ENCODE assay signal across 29 cellular contexts in genomic region chr5:126398791-126399190, GRCh38.
"Had no signal": no experiment of that assay in that cellular context is flagged by ENCODE, and none has a peak within 500 bp of the region (broad histone marks: within the 10 kb centered on the region; RNA-seq: fewer than 3 reads in every experiment).

No MANE protein-coding gene starts in this region.

- ATAC-seq: heart right ventricle; left cardiac atrium; left lung; naive thymus-derived CD4-positive, alpha-beta T cell; psoas muscle; right cardiac atrium; stimulated activated memory B cell treated with anti-CD40 and anti-IgM and Interleukin-4, amounts not matched to agents 10 μg/mL and 1 μg/mL and 100 μg/mL, for 72 hours; stimulated activated naive CD8-positive, alpha-beta T cell treated with anti-CD3 and anti-CD28 coated beads, Interleukin-15, Interleukin-2, amounts not matched to agents 100 U/mL and 50 U/mL, for 24 hours had no signal

- H3K36me3 Mint-ChIP-seq: neural progenitor cell, type B pancreatic cell had no signal

- H3K9me3 ChIP-seq: ovary, testis had no signal

- H3K4me1 Mint-ChIP-seq: naive thymus-derived CD4-positive, alpha-beta T cell; stimulated activated memory B cell treated with anti-CD40 and anti-IgM and Interleukin-4, amounts not matched to agents 10 μg/mL and 1 μg/mL and 100 μg/mL, for 72 hours had no signal

- H3K27me3 Mint-ChIP-seq: type B pancreatic cell had no signal

- H2AFZ ChIP-seq: neural progenitor cell had no signal

- DNase-seq: dermis blood vessel endothelial cell; effector memory CD4-positive, alpha-beta T cell; foreskin melanocyte; glutamatergic neuron; heart right ventricle; hippocampal formation; left cardiac atrium; left lung; mesendoderm; midbrain; naive thymus-derived CD4-positive, alpha-beta T cell; ovary; posterior cingulate gyrus; psoas muscle; right cardiac atrium; sigmoid colon; spleen; stimulated activated CD4-positive, alpha-beta T cell treated with anti-CD3 and anti-CD28 coated beads, Interleukin-4, amount 100 ng/mL, for 4 hours; stimulated activated naive CD8-positive, alpha-beta T cell treated with anti-CD3 and anti-CD28 coated beads, Interleukin-15, Interleukin-2, amounts not matched to agents 100 U/mL and 50 U/mL, for 24 hours; substantia nigra; testis; tibial artery had no signal

- H3K4me1 ChIP-seq: left lung, psoas muscle, spleen, testis had no signal

- H3K4me3 Mint-ChIP-seq: naive thymus-derived CD4-positive, alpha-beta T cell; nephron; neural progenitor cell; stimulated activated memory B cell treated with anti-CD40 and anti-IgM and Interleukin-4, amounts not matched to agents 10 μg/mL and 1 μg/mL and 100 μg/mL, for 72 hours; type B pancreatic cell had no signal

- H3K36me3 ChIP-seq: esophagus muscularis mucosa, heart right ventricle, left lung, ovary, sigmoid colon, spleen, tibial artery had no signal

- H3K4me3 ChIP-seq: coronary artery, esophagus muscularis mucosa, heart right ventricle, left lung, neural progenitor cell, ovary, psoas muscle, sigmoid colon, skin epidermis, spleen, testis, tibial artery had no signal

- H3K27ac ChIP-seq: coronary artery, esophagus muscularis mucosa, heart right ventricle, left lung, neural progenitor cell, ovary, psoas muscle, sigmoid colon, skin epidermis, spleen, testis, tibial artery had no signal

- H3K27me3 ChIP-seq: esophagus muscularis mucosa, heart right ventricle, left lung, neural progenitor cell, ovary, sigmoid colon, spleen, testis, tibial artery had no signal

- H3K4me2 ChIP-seq: neural progenitor cell had no signal

- H3K9ac ChIP-seq: neural progenitor cell had no signal

- H3K27ac Mint-ChIP-seq: nephron; neural progenitor cell; stimulated activated memory B cell treated with anti-CD40 and anti-IgM and Interleukin-4, amounts not matched to agents 10 μg/mL and 1 μg/mL and 100 μg/mL, for 72 hours; type B pancreatic cell had no signal
